Comparison of ENCODE assay signal across 30 cellular contexts in genomic region chr7:147406521-147407115, GRCh38.
DNase-seq lines count a peak whose midpoint lies in the region; ATAC-seq and TF ChIP-seq lines count a peak whose summit lies in the region.
"Had no signal": no experiment of that assay in that cellular context is flagged by ENCODE, and none has a peak within 500 bp of the region (broad histone marks: within the 10 kb centered on the region; RNA-seq: fewer than 3 reads in every experiment).

No MANE protein-coding gene starts in this region.

- no peak overlapping the region for H3K27ac ChIP-seq in gastroesophageal sphincter
- H3K27ac ChIP-seq: A549; BLaER1 treated with 17β-estradiol and CSF1 and Interleukin-3, amounts not matched to agents 10 nM and 100 nM; cardiac muscle cell; heart right ventricle had no signal

- no peak overlapping the region for H3K4me3 Mint-ChIP-seq in activated CD8-positive, alpha-beta memory T cell treated with anti-CD3 and anti-CD28 coated beads, Interleukin-2, amount 10 ng/mL, durations not matched to agents 7 days and 5 days
- H3K4me3 Mint-ChIP-seq: activated T-cell treated with anti-CD3 and anti-CD28 coated beads, Interleukin-2, amount 50 U/mL, for 4 hours; dendritic cell treated with granulocyte-macrophage colony-stimulating factor and Interleukin-4, amounts not matched to agents 40 ng/mL and 50 ng/mL, for 4 days; memory B cell; naive B cell; T-helper 17 cell; type B pancreatic cell had no signal

- TF ChIP-seq EP300 in gastroesophageal sphincter (IDR thresholded peaks at IDR 0.05), result no peak

- H3K36me3 Mint-ChIP-seq in activated CD8-positive, alpha-beta memory T cell treated with anti-CD3 and anti-CD28 coated beads, Interleukin-2, amount 10 ng/mL, durations not matched to agents 7 days and 5 days, result no peaks in the 10 kb centered on the region
- H3K36me3 Mint-ChIP-seq: memory B cell, naive B cell, type B pancreatic cell had no signal

- WGBS in gastroesophageal sphincter (ENCODE audit: low coverage in 1 of 2), 2 donors, result 27 to 61% methylated on average over 3 of the region's 3 CpGs

- no peaks in the 10 kb centered on the region for H3K9me3 ChIP-seq in gastroesophageal sphincter
- H3K9me3 ChIP-seq: MG63 had no signal

- CTCF ChIA-PET in activated CD8-positive, alpha-beta memory T cell treated with anti-CD3 and anti-CD28 coated beads, Interleukin-2, amount 10 ng/mL, durations not matched to agents 7 days and 5 days (lab: Charles Lee), result no interaction called here

- no peaks in the 10 kb centered on the region for H3K27me3 Mint-ChIP-seq in activated CD8-positive, alpha-beta memory T cell treated with anti-CD3 and anti-CD28 coated beads, Interleukin-2, amount 10 ng/mL, durations not matched to agents 7 days and 5 days
- H3K27me3 Mint-ChIP-seq: dendritic cell treated with granulocyte-macrophage colony-stimulating factor and Interleukin-4, amounts not matched to agents 40 ng/mL and 50 ng/mL, for 4 days; memory B cell; naive B cell; T-helper 17 cell; type B pancreatic cell had no signal

- H3K9me3 Mint-ChIP-seq in activated CD8-positive, alpha-beta memory T cell treated with anti-CD3 and anti-CD28 coated beads, Interleukin-2, amount 10 ng/mL, durations not matched to agents 7 days and 5 days (ENCODE audit: low read depth), result peaks cover 12% of the 10 kb centered on the region

- no peak overlapping the region for H3K4me3 ChIP-seq in gastroesophageal sphincter
- H3K4me3 ChIP-seq: A549; BLaER1 treated with 17β-estradiol and CSF1 and Interleukin-3, amounts not matched to agents 10 nM and 100 nM; cardiac muscle cell; heart right ventricle; K562; MG63; smooth muscle cell had no signal

- H3K4me1 ChIP-seq in gastroesophageal sphincter, result no peaks in the 10 kb centered on the region
- H3K4me1 ChIP-seq: BLaER1 treated with 17β-estradiol and CSF1 and Interleukin-3, amounts not matched to agents 10 nM and 100 nM; heart right ventricle had no signal

- no peaks in the 10 kb centered on the region for H3K27me3 ChIP-seq in gastroesophageal sphincter
- H3K27me3 ChIP-seq: BLaER1 treated with 17β-estradiol and CSF1 and Interleukin-3, amounts not matched to agents 10 nM and 100 nM; cardiac muscle cell; heart right ventricle; MG63 had no signal

- no peak for TF ChIP-seq CTCF in gastroesophageal sphincter (IDR thresholded peaks at IDR 0.05)

- peak; percentile 18 for DNase-seq in AG08395 (ENCODE audit: low spot score)
- peak; percentile 6 for DNase-seq in H4 (ENCODE audit: low spot score)
- DNase-seq in astrocyte of the hippocampus (ENCODE audit: low read depth, low spot score), result peak; percentile 12
- DNase-seq in kidney glomerular epithelial cell (lab: John Stamatoyannopoulos, UW), result peak; percentile 6
- no peak for DNase-seq in activated CD8-positive, alpha-beta memory T cell treated with anti-CD3 and anti-CD28 coated beads, Interleukin-2, amount 10 ng/mL, durations not matched to agents 7 days and 5 days
- no peak for DNase-seq in COLO668 (lab: John Stamatoyannopoulos, UW; ENCODE audit: unreplicated experiment)
- DNase-seq: activated naive CD4-positive, alpha-beta T cell treated with Interleukin-2 at 50 U/mL for 16 hours; activated T-cell treated with anti-CD3 and anti-CD28 coated beads, Interleukin-2, amount 50 U/mL, for 4 hours; amniotic stem cell; GOT3; heart right ventricle; left cardiac atrium; MG63; naive B cell; NCI-H1417 treated with DMSO at 0.1 percent for 48 hours; NCI-H2171; NCI-H524 treated with DMSO at 0.1 percent for 48 hours; nucleus accumbens; stimulated activated CD4-positive, alpha-beta T cell treated with anti-CD3 and anti-CD28 coated beads, Interleukin-2, amount 100 ng/mL, for 24 hours; T-helper 17 cell had no signal

- no peak overlapping the region for H3K27ac Mint-ChIP-seq in activated CD8-positive, alpha-beta memory T cell treated with anti-CD3 and anti-CD28 coated beads, Interleukin-2, amount 10 ng/mL, durations not matched to agents 7 days and 5 days
- H3K27ac Mint-ChIP-seq: dendritic cell treated with granulocyte-macrophage colony-stimulating factor and Interleukin-4, amounts not matched to agents 40 ng/mL and 50 ng/mL, for 4 days; memory B cell; T-helper 17 cell; type B pancreatic cell had no signal

- H3K4me1 Mint-ChIP-seq in activated CD8-positive, alpha-beta memory T cell treated with anti-CD3 and anti-CD28 coated beads, Interleukin-2, amount 10 ng/mL, durations not matched to agents 7 days and 5 days, result no peaks in the 10 kb centered on the region
- H3K4me1 Mint-ChIP-seq: memory B cell, naive B cell, T-helper 17 cell had no signal

- H3K36me3 ChIP-seq in gastroesophageal sphincter, result no peaks in the 10 kb centered on the region
- H3K36me3 ChIP-seq: BLaER1 treated with 17β-estradiol and CSF1 and Interleukin-3, amounts not matched to agents 10 nM and 100 nM; cardiac muscle cell; heart right ventricle; MG63 had no signal

- no peak for TF ChIP-seq POLR2A in gastroesophageal sphincter (IDR thresholded peaks at IDR 0.05)

- no peak for ATAC-seq in HG02798 (IDR thresholded peaks at IDR 0.05; ENCODE audit: poor library complexity, unreplicated experiment)
- no peak for ATAC-seq in activated CD8-positive, alpha-beta memory T cell treated with anti-CD3 and anti-CD28 coated beads, Interleukin-2, amount 10 ng/mL, durations not matched to agents 7 days and 5 days
- ATAC-seq in gastroesophageal sphincter, result no peak
- ATAC-seq: A549; activated T-cell treated with anti-CD3 and anti-CD28 coated beads, Interleukin-2, amount 50 U/mL, for 4 hours; heart right ventricle; K562; left cardiac atrium; T-helper 17 cell had no signal

Comparison
In these comparisons a context has a peak if more than half of its experiments do, and no peak if none do; other contexts are left out.
1. DNase-seq: peak in AG08395 (single experiment), H4 (single experiment), astrocyte of the hippocampus (single experiment) and kidney glomerular epithelial cell (single experiment); none in activated CD8-positive, alpha-beta memory T cell treated with anti-CD3 and anti-CD28 coated beads, Interleukin-2, amount 10 ng/mL, durations not matched to agents 7 days and 5 days (single experiment) and COLO668 (single experiment).